In genomic region chr19:28505134-28505533, GRCh38 we compare ENCODE assay signal across 22 cellular contexts.
"Had no signal": no experiment of that assay in that cellular context is flagged by ENCODE, and none has a peak within 500 bp of the region (broad histone marks: within the 10 kb centered on the region; RNA-seq: fewer than 3 reads in every experiment).

No MANE protein-coding gene starts in this region.

- ATAC-seq: HepG2, Right ventricle myocardium inferior, SK-N-SH treated with all-trans-retinoic acid at 6 μM for 48 hours had no signal

- DNase-seq: IMR-90, Kasumi-1, MM.1S, NCI-H1092 treated with DMSO at 0.1 percent for 48 hours, NCI-H1417, NCI-H1436 treated with DMSO at 0.1 percent for 48 hours, NCI-H1694, NCI-H187 treated with DMSO at 0.1 percent for 48 hours, NCI-H2081, NCI-H2107, NCI-H2227 treated with DMSO at 0.1 percent for 48 hours, NCI-H524, NCI-H526 treated with DMSO at 0.1 percent for 48 hours, NCI-H748 treated with DMSO at 0.1 percent for 48 hours, OCI-M1, PC-9, Peyer's patch, SHP77 treated with DMSO at 0.1 percent for 48 hours, SJCRH30 had no signal
